In genomic region chr1:93180723-93181613, GRCh38 we compare ENCODE assay signal across 8 cellular contexts.
DNase-seq lines count a peak whose midpoint lies in the region; ATAC-seq lines count a peak whose summit lies in the region.

Gene CCDC18, plus strand, starts transcription at chr1:93180724. Its CDS starts 2,638 bp downstream, at chr1:93183362.

- peak; percentile 58 for DNase-seq in SIG-M5 treated with dmso at 0.1 percent for 504 hours (lab: John Stamatoyannopoulos, UW; ENCODE audit: unreplicated experiment)
- DNase-seq in SIG-M5 (lab: John Stamatoyannopoulos, UW) = no peak
- DNase-seq in NOMO-1 treated with dmso at 0.1 percent for 144 hours (lab: John Stamatoyannopoulos, UW; ENCODE audit: unreplicated experiment) = peak; percentile 25
- peak; percentile 35 for DNase-seq in activated T-helper 9 cell treated with anti-CD3 and anti-CD28 coated beads, Interleukin-2, amount 50 U/mL, for 16 hours (ENCODE audit: low read depth)
- DNase-seq in hepatic stellate cell (ENCODE audit: low spot score) = peak; percentile 12
- peak; percentile 39 to 44 (median 42) for DNase-seq in stimulated activated CD4-positive, alpha-beta T cell treated with anti-CD3 and anti-CD28 coated beads, Interleukin-12 subunit alpha, Interleukin-12 subunit beta, amount 100 ng/mL, for 48 hours (ENCODE audit: low read depth in 2 of 3, low spot score in 1 of 3)
- DNase-seq in islet precursor cell = no peak

- ATAC-seq in HG02642 (IDR thresholded peaks at IDR 0.05; ENCODE audit: poor library complexity, unreplicated experiment) = peak; percentile 5

Comparison
In these comparisons a context has a peak if more than half of its experiments do, and no peak if none do; other contexts are left out.
1. DNase-seq: peak in SIG-M5 treated with dmso at 0.1 percent for 504 hours (single experiment), NOMO-1 treated with dmso at 0.1 percent for 144 hours (single experiment), activated T-helper 9 cell treated with anti-CD3 and anti-CD28 coated beads, Interleukin-2, amount 50 U/mL, for 16 hours (single experiment), hepatic stellate cell (single experiment) and stimulated activated CD4-positive, alpha-beta T cell treated with anti-CD3 and anti-CD28 coated beads, Interleukin-12 subunit alpha, Interleukin-12 subunit beta, amount 100 ng/mL, for 48 hours (3 of 3); none in SIG-M5 (single experiment) and islet precursor cell (single experiment).